In genomic region chr2:106124787-106125549, GRCh38 we compare ENCODE assay signal across 15 cellular contexts.
DNase-seq lines count a peak whose midpoint lies in the region; ATAC-seq and TF ChIP-seq lines count a peak whose summit lies in the region.
"Had no signal": no experiment of that assay in that cellular context is flagged by ENCODE, and none has a peak within 500 bp of the region (broad histone marks: within the 10 kb centered on the region; RNA-seq: fewer than 3 reads in every experiment).

No MANE protein-coding gene starts in this region.

- CTCF ChIA-PET in mammary epithelial cell (lab: Charles Lee; ENCODE audit: low non-redundant PET) = no interaction called here

- in situ Hi-C loops in mammary epithelial cell (cut with MboI; ENCODE audit: low sequenced_read_pairs in 2 of 2) = loop anchor here in 1 of 2 donors (25.0 kb wide), 2 partner anchors 337 to 412 kb away; partner anchors contain the start of gene RGPD3

- no peak overlapping the region for H3K4me3 ChIP-seq in mammary epithelial cell (replicated peaks in 1 of 3; ENCODE audit: insufficient read depth in 1 of 3, low read depth in 2 of 3, low read length in 3 of 3)
- H3K4me3 ChIP-seq in lung = no peak overlapping the region
- H3K4me3 ChIP-seq: spleen, uterus had no signal

- no TSS peak for BruUV-seq in mammary epithelial cell (replicated peaks; lab: Mats Ljungman, UMichigan)

- peaks cover 9% of the 10 kb centered on the region for H3K36me3 ChIP-seq in mammary epithelial cell (ENCODE audit: insufficient read depth, low read length)
- peaks cover 0 to 27% of the 10 kb centered on the region in 2 donors for H3K36me3 ChIP-seq in lung (ENCODE audit: control insufficient read depth in 2 of 2, insufficient read depth in 2 of 2, low read length in 2 of 2)
- H3K36me3 ChIP-seq: uterus had no signal

- no peak overlapping the region for H3K4me2 ChIP-seq in mammary epithelial cell (ENCODE audit: insufficient read depth, low read depth, low read length)
- H3K4me2 ChIP-seq: KMS-11 had no signal

- no peak for ATAC-seq in activated naive CD4-positive, alpha-beta T cell treated with anti-CD3 and anti-CD28 coated beads, Interleukin-2, amount 50 U/mL, for 72 hours
- ATAC-seq in lung (ENCODE audit: insufficient read depth, low FRiP score) (peak; percentile 70), GM18870 (IDR thresholded peaks at IDR 0.05; ENCODE audit: unreplicated experiment) (no peak)

- WGBS in mammary epithelial cell (ENCODE audit: low coverage, missing lambda C conversion rate) = 91% methylated on average over 7 of the region's 7 CpGs
- WGBS in lung, 2 donors = 84 to 92% methylated on average over 7 of the region's 7 CpGs

- H3K79me2 ChIP-seq in mammary epithelial cell (ENCODE audit: insufficient read depth, low read length) = peaks cover 24% of the 10 kb centered on the region

- dilution Hi-C loops in mammary epithelial cell (cut with HindIII; ENCODE audit: low sequenced_read_pairs) = loop anchor here (25.0 kb wide), 2 partner anchors 237 to 412 kb away; no protein-coding TSS in a partner anchor

- no peaks in the 10 kb centered on the region for H3K9me3 ChIP-seq in mammary epithelial cell (replicated peaks; ENCODE audit: insufficient read depth, low read length)
- no peaks in the 10 kb centered on the region for H3K9me3 ChIP-seq in lung (ENCODE audit: control insufficient read depth in 2 of 2, insufficient read depth in 1 of 2, low read length in 1 of 2)
- H3K9me3 ChIP-seq: spleen, uterus had no signal

- no peaks in the 10 kb centered on the region for H3K9me3 Mint-ChIP-seq in activated naive CD4-positive, alpha-beta T cell treated with anti-CD3 and anti-CD28 coated beads, Interleukin-2, amount 50 U/mL, for 72 hours
- H3K9me3 Mint-ChIP-seq: dendritic cell treated with granulocyte-macrophage colony-stimulating factor and Interleukin-4, amounts not matched to agents 40 ng/mL and 50 ng/mL, for 4 days; immature natural killer cell had no signal

- no peak overlapping the region for H3K27ac ChIP-seq in mammary epithelial cell (ENCODE audit: insufficient read depth, low read depth, low read length)
- H3K27ac ChIP-seq in lung (ENCODE audit: low read depth in 1 of 2, low read length in 1 of 2) = peak overlapping the region in 1 of 2 donors; percentile 46
- H3K27ac ChIP-seq: KMS-11, spleen, uterus had no signal

- DNase-seq in activated naive CD4-positive, alpha-beta T cell treated with anti-CD3 and anti-CD28 coated beads, Interleukin-2, amount 50 U/mL, for 72 hours (ENCODE audit: low spot score in 2 of 2) = no peak
- no peak for DNase-seq in activated naive CD4-positive, alpha-beta T cell (lab: John Stamatoyannopoulos, UW)
- DNase-seq in mammary epithelial cell = peak; percentile 50
- DNase-seq in lung (ENCODE audit: low spot score) = no peak
- peak; percentile 72 for DNase-seq in ureter (ENCODE audit: low spot score)
- DNase-seq in AML-193 (lab: John Stamatoyannopoulos, UW) = no peak
- DNase-seq in CD1c-positive myeloid dendritic cell (ENCODE audit: extremely low spot score) = no peak
- DNase-seq: activated CD4-positive, alpha-beta T cell treated with anti-CD3 and anti-CD28 coated beads for 4 hours; immature natural killer cell; NCI-H1930; spleen; uterus had no signal

- H3K4me1 ChIP-seq in mammary epithelial cell (ENCODE audit: insufficient read depth, low read length) (peaks cover 7% of the 10 kb centered on the region), lung (ENCODE audit: control insufficient read depth in 2 of 2, insufficient read depth in 2 of 2, low read length in 2 of 2) (no peaks in the 10 kb centered on the region)
- H3K4me1 ChIP-seq: spleen, uterus had no signal

- H2AFZ ChIP-seq in mammary epithelial cell (ENCODE audit: low read depth, low read length) = no peak overlapping the region

- H3K9ac ChIP-seq in mammary epithelial cell (ENCODE audit: insufficient read depth, low read length) = no peak overlapping the region
- H3K9ac ChIP-seq: KMS-11 had no signal

- no peaks in the 10 kb centered on the region for H3K27me3 ChIP-seq in mammary epithelial cell (ENCODE audit: insufficient read depth, low read length)
- H3K27me3 ChIP-seq in lung (ENCODE audit: control insufficient read depth, insufficient read depth) = no peaks in the 10 kb centered on the region
- H3K27me3 ChIP-seq: spleen, uterus had no signal

- TF ChIP-seq CTCF in mammary epithelial cell (conservative IDR thresholded peaks at IDR 0.05 in 1 of 2, IDR thresholded peaks at IDR 0.05 in 1 of 2; ENCODE audit: extremely low read depth in 1 of 2, insufficient read depth in 1 of 2, low read depth in 1 of 2, low read length in 2 of 2) (no peak), lung (IDR thresholded peaks at IDR 0.05; ENCODE audit: control extremely low read depth, extremely low read depth) (no peak)

- peak overlapping the region; percentile 47 to 83 for H3K27ac Mint-ChIP-seq in activated naive CD4-positive, alpha-beta T cell treated with anti-CD3 and anti-CD28 coated beads, Interleukin-2, amount 50 U/mL, for 72 hours
- H3K27ac Mint-ChIP-seq: dendritic cell treated with granulocyte-macrophage colony-stimulating factor and Interleukin-4, amounts not matched to agents 40 ng/mL and 50 ng/mL, for 4 days had no signal

- peaks cover 9 to 41% of the 10 kb centered on the region in 2 donors for H3K36me3 Mint-ChIP-seq in activated naive CD4-positive, alpha-beta T cell treated with anti-CD3 and anti-CD28 coated beads, Interleukin-2, amount 50 U/mL, for 72 hours

- intact Hi-C loops in mammary epithelial cell (cut with micrococcal nuclease) = loop anchor here (5.0 kb wide), 1 partner anchor 67 kb away; the partner anchor contains the start of gene UXS1

- H4K20me1 ChIP-seq in mammary epithelial cell (ENCODE audit: insufficient read depth, low read length) = peaks cover 2% of the 10 kb centered on the region

Comparison
In these comparisons a context has a peak if more than half of its experiments do, and no peak if none do; other contexts are left out.
1. DNase-seq: peak in mammary epithelial cell (single experiment) and ureter (single experiment); none in activated naive CD4-positive, alpha-beta T cell treated with anti-CD3 and anti-CD28 coated beads, Interleukin-2, amount 50 U/mL, for 72 hours (0 of 2), activated naive CD4-positive, alpha-beta T cell (0 of 4), lung (single experiment), AML-193 (0 of 2) and CD1c-positive myeloid dendritic cell (single experiment).